30 cellular contexts compared by ENCODE assay signal in genomic region chr7:100595188-100595587, GRCh38. TPM values are rescaled to one million over a fixed set of nuclear protein-coding genes. Genes with fewer than 3 reads are reported as not detected.
DNase-seq lines count a peak whose midpoint lies in the region; ATAC-seq, FAIRE-seq and TF ChIP-seq lines count a peak whose summit lies in the region.
"Had no signal": no experiment of that assay in that cellular context is flagged by ENCODE, and none has a peak within 500 bp of the region (broad histone marks: within the 10 kb centered on the region; RNA-seq: fewer than 3 reads in every experiment).

No MANE protein-coding gene starts in this region.

- 69% methylated on average over 7 of the region's 7 CpGs for WGBS in HepG2 (ENCODE audit: low lambda C conversion rate)
- WGBS in adrenal gland, 4 donors = 93 to 99% (median 97%) methylated on average over 7 of the region's 7 CpGs

- H3K36me3 Mint-ChIP-seq in WTC11 = peaks cover 15% of the 10 kb centered on the region
- H3K36me3 Mint-ChIP-seq in neural crest cell (ENCODE audit: low read depth) = no peaks in the 10 kb centered on the region
- H3K36me3 Mint-ChIP-seq: CD4-positive, alpha-beta memory T cell; CD4-positive, CD25-positive, alpha-beta regulatory T cell; CD8-positive, alpha-beta memory T cell had no signal

- no peak for TF ChIP-seq EP300 in HepG2 (IDR thresholded peaks at IDR 0.05; ENCODE audit: low read depth in 2 of 2, low read length in 2 of 2)
- no peak for TF ChIP-seq EP300 in HepG2 (CRISPR knock-in tag; IDR thresholded peaks at IDR 0.05; ENCODE audit: borderline replicate concordance)

- no TSS peak for BruUV-seq in HepG2 (replicated peaks; lab: Mats Ljungman, UMichigan)

- H3K27ac ChIP-seq in HEK293 (ENCODE audit: extremely low read depth, low read depth, low read length) (no peak overlapping the region), HepG2 (ENCODE audit: extremely low read length, insufficient read depth, low read length) (no peak overlapping the region), adrenal gland (no peak overlapping the region)
- H3K27ac ChIP-seq: BLaER1 had no signal

- in situ Hi-C loops in HepG2 (cut with HindIII; ENCODE audit: extremely low pct_ligation_motif_present, low pct_unique_long_range_greater_than_20kb) = no loop called here

- POLR2A ChIA-PET in HEK293 (lab: Yijun Ruan, JAX) = interaction anchor here (6.4 kb wide), 1 partner anchor 10 kb away, joined by 41 read pairs; the partner anchor contains the start of genes FBXO24 and LRCH4
- POLR2A ChIA-PET in WTC11 (lab: Charles Lee) = interaction anchor here (1.4 kb wide), 1 partner anchor 9 kb away, joined by 5 read pairs; the partner anchor contains the start of genes FBXO24 and LRCH4
- POLR2A ChIA-PET in HepG2 (lab: Yijun Ruan, JAX) = interaction anchor here (1.6 kb wide), 1 partner anchor 9 kb away, joined by 8 read pairs; the partner anchor contains the start of genes FBXO24 and LRCH4

- no peaks in the 10 kb centered on the region for H3K79me2 ChIP-seq in HepG2 (ENCODE audit: insufficient read depth, low read length)

- no peak overlapping the region for H2AFZ ChIP-seq in HepG2 (ENCODE audit: low read length)

- no peaks in the 10 kb centered on the region for H3K4me1 ChIP-seq in HEK293 (ENCODE audit: control insufficient read depth, insufficient read depth, low read length)
- peaks cover 23% of the 10 kb centered on the region for H3K4me1 ChIP-seq in HepG2 (ENCODE audit: insufficient read depth, low read length)
- H3K4me1 ChIP-seq in adrenal gland (replicated peaks in 1 of 2) = no peaks in the 10 kb centered on the region
- H3K4me1 ChIP-seq: BE2C had no signal

- H3K9me3 ChIP-seq in HEK293 (ENCODE audit: control insufficient read depth, insufficient read depth, low read depth, low read length) (no peaks in the 10 kb centered on the region), HepG2 (ENCODE audit: low read length) (no peaks in the 10 kb centered on the region), adrenal gland (replicated peaks in 1 of 3) (no peaks in the 10 kb centered on the region)
- H3K9me3 ChIP-seq: BE2C, BLaER1 had no signal

- H3K9me3 Mint-ChIP-seq in WTC11 = no peaks in the 10 kb centered on the region
- H3K9me3 Mint-ChIP-seq in neural crest cell = no peaks in the 10 kb centered on the region
- H3K9me3 Mint-ChIP-seq: CD4-positive, CD25-positive, alpha-beta regulatory T cell; CD8-positive, alpha-beta memory T cell had no signal

- no peaks in the 10 kb centered on the region; a peak in 1 of 3 replicates for H3K36me3 ChIP-seq in HEK293 (ENCODE audit: control insufficient read depth in 2 of 2, insufficient read depth in 1 of 2, low read length in 2 of 2)
- H3K36me3 ChIP-seq in HepG2 (replicated peaks in 1 of 2; ENCODE audit: control insufficient read depth in 1 of 2, insufficient read depth in 2 of 2, low read length in 2 of 2) = no peaks in the 10 kb centered on the region
- no peaks in the 10 kb centered on the region for H3K36me3 ChIP-seq in adrenal gland (replicated peaks in 1 of 2)
- H3K36me3 ChIP-seq: BE2C, BLaER1 had no signal

- TF ChIP-seq POLR2A in HepG2 (IDR thresholded peaks at IDR 0.05; ENCODE audit: insufficient read depth in 1 of 2, low read depth in 2 of 2, low read length in 2 of 2) (no peak), adrenal gland (IDR thresholded peaks at IDR 0.05) (no peak)

- H3K27me3 ChIP-seq in HepG2 (ENCODE audit: control insufficient read depth in 1 of 2, insufficient read depth in 2 of 2, low read length in 2 of 2) (peaks cover 2 to 17% of the 10 kb centered on the region in 2 experiments; a peak in 3 of 5 replicates), adrenal gland (no peaks in the 10 kb centered on the region)
- H3K27me3 ChIP-seq: BE2C had no signal

- intact Hi-C loops in HepG2 (cut with micrococcal nuclease; ENCODE audit: unreplicated experiment) = no loop called here
- intact Hi-C loops in adrenal gland (cut with DNase I) = loop anchor here in 1 of 2 donors (10.0 kb wide), 1 partner anchor 60 kb away; the partner anchor contains the start of gene AGFG2

- H3K4me1 Mint-ChIP-seq in WTC11 (peaks cover 7% of the 10 kb centered on the region), neural crest cell (peaks cover 5% of the 10 kb centered on the region)

- no peak overlapping the region for H3K4me2 ChIP-seq in HepG2 (ENCODE audit: low read depth, low read length)
- H3K4me2 ChIP-seq: BLaER1 had no signal

- no peak overlapping the region for H3K27ac Mint-ChIP-seq in WTC11
- peak overlapping the region; percentile 19 for H3K27ac Mint-ChIP-seq in neural crest cell (ENCODE audit: unreplicated experiment)
- H3K27ac Mint-ChIP-seq: CD14-positive monocyte; CD4-positive, alpha-beta memory T cell; CD4-positive, CD25-positive, alpha-beta regulatory T cell had no signal

- TF ChIP-seq CTCF in HEK293 (tag by site-specific recombination; IDR thresholded peaks at IDR 0.05) (no peak), WTC11 (IDR thresholded peaks at IDR 0.05) (no peak), neural crest cell (conservative IDR thresholded peaks at IDR 0.05) (no peak), HepG2 (CRISPR knock-in tag; IDR thresholded peaks at IDR 0.05) (no peak), adrenal gland (IDR thresholded peaks at IDR 0.05) (no peak)

- H3K4me3 Mint-ChIP-seq in WTC11 (no peak overlapping the region), neural crest cell (no peak overlapping the region)
- H3K4me3 Mint-ChIP-seq: CD14-positive monocyte; CD4-positive, alpha-beta memory T cell; CD4-positive, CD25-positive, alpha-beta regulatory T cell; CD8-positive, alpha-beta memory T cell had no signal

- H3K9ac ChIP-seq in HepG2 (ENCODE audit: insufficient read depth, low read depth, low read length) = no peak overlapping the region
- H3K9ac ChIP-seq: BLaER1 had no signal

- H3K4me3 ChIP-seq in HEK293 (ENCODE audit: low read depth, low read length) (no peak overlapping the region), HepG2 (replicated peaks in 1 of 3; ENCODE audit: insufficient read depth in 1 of 3, low read depth in 2 of 3, low read length in 3 of 3) (no peak overlapping the region), adrenal gland (no peak overlapping the region)
- H3K4me3 ChIP-seq: BLaER1, GM12878 had no signal

- ATAC-seq in WTC11 (no peak), HepG2 (no peak), GM21367 (IDR thresholded peaks at IDR 0.05; ENCODE audit: unreplicated experiment) (no peak)
- ATAC-seq: GM12878 had no signal

- no peak for TF ChIP-seq RAD21 in HepG2 (CRISPR knock-in tag; IDR thresholded peaks at IDR 0.05)

- no peaks in the 10 kb centered on the region for H4K20me1 ChIP-seq in HepG2 (ENCODE audit: insufficient read depth, low read length)
- H4K20me1 ChIP-seq: BLaER1 had no signal

- H3K27me3 Mint-ChIP-seq in WTC11 (ENCODE audit: low read depth) = peaks cover 51% of the 10 kb centered on the region
- no peaks in the 10 kb centered on the region for H3K27me3 Mint-ChIP-seq in neural crest cell (ENCODE audit: low read depth)

- CTCF ChIA-PET in HEK293 (lab: Yijun Ruan, JAX) = interaction anchor here (0.6 kb wide), 2 partner anchors 130 to 340 kb away, joined by 3 to 4 read pairs; no protein-coding TSS in a partner anchor
- CTCF ChIA-PET in WTC11 (lab: Charles Lee) = interaction anchor here (0.6 kb wide), 1 partner anchor 130 kb away, joined by 3 read pairs; no protein-coding TSS in a partner anchor
- CTCF ChIA-PET in HepG2 (lab: Yijun Ruan, JAX; ENCODE audit: low intra/inter-chr PET ratio, low total read pairs) = no interaction called here

- DNase-seq in WTC11 (ENCODE audit: low spot score) (no peak), neural crest cell (ENCODE audit: low read depth, low spot score) (no peak), HepG2 (ENCODE audit: low spot score) (no peak), adrenal gland (no peak), HUDEP-2 (lab: John Stamatoyannopoulos, UW; ENCODE audit: unreplicated experiment in 76 of 76) (no peak)
- DNase-seq: 8988T; ACHN; BE2C; C1 segment of cervical spinal cord; CD4-positive, alpha-beta memory T cell; CD4-positive, CD25-positive, alpha-beta regulatory T cell; CD8-positive, alpha-beta memory T cell; COR-L47; DMS 273 treated with DMSO at 0.1 percent for 48 hours; DMS153; DMS53; DMS79; DND-41; EL; GDM1 had no signal

- no peak for FAIRE-seq in HepG2 (lab: Jason Lieb, UNC)
- FAIRE-seq: A204.1, GM12878, GM12892, GM18507 had no signal

RNA-seq across cellular contexts. Expression of gene PCOLCE, which starts 7.0 kb away (rescaled TPM):
- total RNA-seq in WTC11 (2021) = 53.5 to 74.8 TPM (median 70.4 TPM) in 3 replicates
- total RNA-seq in neural crest cell = 13.7 and 16.7 TPM in 2 replicates
- 3.9 and 16.0 TPM in 2 replicates for total RNA-seq in HepG2 (2016; rRNA removed; fragmentation: Illumina TruSeq; extraction: Trizol)
- total RNA-seq in HepG2 (2016; cell fraction: cytosol; rRNA removed; fragmentation: Illumina TruSeq; extraction: Trizol; ENCODE audit: low read depth) = 2.1 and 2.3 TPM in 2 replicates
- total RNA-seq in HepG2 (2016; cell fraction: insoluble cytoplasmic fraction; rRNA removed; fragmentation: Illumina TruSeq; extraction: Trizol) = 3.3 and 18.3 TPM in 2 replicates
- 1.9 and 2.0 TPM in 2 replicates for total RNA-seq in HepG2 (2016; cell fraction: membrane; rRNA removed; fragmentation: Illumina TruSeq; extraction: Trizol)
- 20.4 and 23.8 TPM in 2 replicates for total RNA-seq in HepG2 (2016; cell fraction: nucleus; rRNA removed; fragmentation: Illumina TruSeq; extraction: Trizol)
- 5.3 and 6.9 TPM in 2 replicates for polyA plus RNA-seq in HepG2 (2011; rRNA removed)
- 3.1 and 3.4 TPM in 2 replicates for polyA plus RNA-seq in HepG2 (2011; cell fraction: cytosol; rRNA removed)
- 62.1 and 64.1 TPM in 2 replicates for polyA plus RNA-seq in HepG2 (2011; cell fraction: nucleus; rRNA removed)
- polyA plus RNA-seq in HepG2 (2012) = 15.6 and 28.9 TPM in 2 replicates
- polyA plus RNA-seq in HepG2 (2016; cell fraction: cytosol; fragmentation: Illumina TruSeq; extraction: Trizol; ENCODE audit: low read depth) = 3.5 and 3.8 TPM in 2 replicates
- polyA plus RNA-seq in HepG2 (2016; cell fraction: insoluble cytoplasmic fraction; fragmentation: Illumina TruSeq; extraction: Trizol; ENCODE audit: low read depth) = 6.3 and 9.1 TPM in 2 replicates
- 3.4 and 3.6 TPM in 2 replicates for polyA plus RNA-seq in HepG2 (2016; cell fraction: membrane; fragmentation: Illumina TruSeq; extraction: Trizol; ENCODE audit: low read depth)
- polyA plus RNA-seq in HepG2 (2016; cell fraction: nucleus; fragmentation: Illumina TruSeq; extraction: Trizol; ENCODE audit: insufficient read depth, low read depth) = 81.2 and 84.3 TPM in 2 replicates
- 1.7 and 2.2 TPM in 2 replicates for polyA minus RNA-seq in HepG2 (2011; rRNA and poly(A)+ RNA removed; ENCODE audit: low replicate concordance)
- polyA minus RNA-seq in HepG2 (2011; cell fraction: cytosol; rRNA and poly(A)+ RNA removed) = 3.4 and 4.9 TPM in 2 replicates
- polyA minus RNA-seq in HepG2 (2011; cell fraction: nucleus; rRNA and poly(A)+ RNA removed) = 7.1 and 9.0 TPM in 2 replicates
- total RNA-seq in adrenal gland = 100 to 1,000 TPM in 2 of 8 donors, 10 to 100 TPM in 6; 42.0 to 369 (median 71.9) TPM
- 100 to 1,000 TPM in 2 of 3 donors, 10 to 100 TPM in 1; 21.5 to 222 (median 184) TPM for polyA plus RNA-seq in adrenal gland

RNA-seq across cellular contexts. Expression of gene FBXO24, which starts 9.1 kb away (rescaled TPM):
- total RNA-seq in WTC11 (2021) (0.70 to 1.3 TPM (median 0.94 TPM) in 3 replicates), neural crest cell (0.50 and 0.61 TPM in 2 replicates), HepG2 (2016; rRNA removed; fragmentation: Illumina TruSeq; extraction: Trizol) (0.13 and 0.20 TPM in 2 replicates), adrenal gland (1 to 10 TPM in 3 of 8 donors, under 1 TPM in 3, not detected in 2; 0.24 to 1.4 (median 0.89) TPM)
- total RNA-seq in HepG2 (2016; cell fraction: cytosol; rRNA removed; fragmentation: Illumina TruSeq; extraction: Trizol; ENCODE audit: low read depth) = 0.18 and 0.61 TPM in 2 replicates
- total RNA-seq in HepG2 (2016; cell fraction: insoluble cytoplasmic fraction; rRNA removed; fragmentation: Illumina TruSeq; extraction: Trizol) = 0.24 TPM in 1 of 2 replicates, not detected in the other
- total RNA-seq in HepG2 (2016; cell fraction: membrane; rRNA removed; fragmentation: Illumina TruSeq; extraction: Trizol) = 0.12 and 0.21 TPM in 2 replicates
- 0.56 TPM in 1 of 2 replicates, not detected in the other for total RNA-seq in HepG2 (2016; cell fraction: nucleus; rRNA removed; fragmentation: Illumina TruSeq; extraction: Trizol)
- polyA plus RNA-seq in HepG2 (2011; rRNA removed) (0.31 and 0.55 TPM in 2 replicates), adrenal gland (1 to 10 TPM in 2 of 3 donors, under 1 TPM in 1; 0.16 to 2.8 (median 1.5) TPM)
- 0.31 and 0.32 TPM in 2 replicates for polyA plus RNA-seq in HepG2 (2011; cell fraction: cytosol; rRNA removed)
- polyA plus RNA-seq in HepG2 (2011; cell fraction: nucleus; rRNA removed) = 2.0 and 2.1 TPM in 2 replicates
- 0.15 and 0.31 TPM in 2 replicates for polyA plus RNA-seq in HepG2 (2012)
- 0.08 and 0.10 TPM in 2 replicates for polyA plus RNA-seq in HepG2 (2016; cell fraction: cytosol; fragmentation: Illumina TruSeq; extraction: Trizol; ENCODE audit: low read depth)
- 0.21 and 0.26 TPM in 2 replicates for polyA plus RNA-seq in HepG2 (2016; cell fraction: insoluble cytoplasmic fraction; fragmentation: Illumina TruSeq; extraction: Trizol; ENCODE audit: low read depth)
- 0.14 and 0.22 TPM in 2 replicates for polyA plus RNA-seq in HepG2 (2016; cell fraction: membrane; fragmentation: Illumina TruSeq; extraction: Trizol; ENCODE audit: low read depth)
- polyA plus RNA-seq in HepG2 (2016; cell fraction: nucleus; fragmentation: Illumina TruSeq; extraction: Trizol; ENCODE audit: insufficient read depth, low read depth) = 0.38 and 0.51 TPM in 2 replicates
- polyA minus RNA-seq in HepG2 (2011; rRNA and poly(A)+ RNA removed; ENCODE audit: low replicate concordance) = 0.80 and 0.94 TPM in 2 replicates
- not detected in 2 replicates for polyA minus RNA-seq in HepG2 (2011; cell fraction: cytosol; rRNA and poly(A)+ RNA removed)
- 0.26 and 0.50 TPM in 2 replicates for polyA minus RNA-seq in HepG2 (2011; cell fraction: nucleus; rRNA and poly(A)+ RNA removed)
- total RNA-seq: CD4-positive, CD25-positive, alpha-beta regulatory T cell had no signal
- polyA plus RNA-seq: CD8-positive, alpha-beta memory T cell had no signal

RNA-seq across cellular contexts. Expression of gene LRCH4, which starts 9.3 kb away (rescaled TPM):
- total RNA-seq in WTC11 (2021) (52.0 to 59.6 TPM (median 56.7 TPM) in 3 replicates), neural crest cell (44.2 and 46.6 TPM in 2 replicates), HepG2 (2016; rRNA removed; fragmentation: Illumina TruSeq; extraction: Trizol) (2.9 and 7.0 TPM in 2 replicates), adrenal gland (100 to 1,000 TPM in 1 of 8 donors, 10 to 100 TPM in 7; 31.7 to 128 (median 59.8) TPM)
- total RNA-seq in HepG2 (2016; cell fraction: cytosol; rRNA removed; fragmentation: Illumina TruSeq; extraction: Trizol; ENCODE audit: low read depth) = 10.0 and 10.9 TPM in 2 replicates
- 3.0 and 6.9 TPM in 2 replicates for total RNA-seq in HepG2 (2016; cell fraction: insoluble cytoplasmic fraction; rRNA removed; fragmentation: Illumina TruSeq; extraction: Trizol)
- total RNA-seq in HepG2 (2016; cell fraction: membrane; rRNA removed; fragmentation: Illumina TruSeq; extraction: Trizol) = 2.9 and 3.8 TPM in 2 replicates
- 9.9 and 11.5 TPM in 2 replicates for total RNA-seq in HepG2 (2016; cell fraction: nucleus; rRNA removed; fragmentation: Illumina TruSeq; extraction: Trizol)
- polyA plus RNA-seq in HepG2 (2011; rRNA removed) (9.3 and 11.1 TPM in 2 replicates), adrenal gland (100 to 1,000 TPM in 2 of 3 donors, 10 to 100 TPM in 1; 15.0 to 235 (median 109) TPM)
- 1.9 and 2.9 TPM in 2 replicates for polyA plus RNA-seq in HepG2 (2011; cell fraction: cytosol; rRNA removed)
- 106 and 117 TPM in 2 replicates for polyA plus RNA-seq in HepG2 (2011; cell fraction: nucleus; rRNA removed)
- polyA plus RNA-seq in HepG2 (2012) = 10.1 and 13.5 TPM in 2 replicates
- polyA plus RNA-seq in HepG2 (2016; cell fraction: cytosol; fragmentation: Illumina TruSeq; extraction: Trizol; ENCODE audit: low read depth) = 1.1 and 1.2 TPM in 2 replicates
- polyA plus RNA-seq in HepG2 (2016; cell fraction: insoluble cytoplasmic fraction; fragmentation: Illumina TruSeq; extraction: Trizol; ENCODE audit: low read depth) = 5.9 and 7.3 TPM in 2 replicates
- polyA plus RNA-seq in HepG2 (2016; cell fraction: membrane; fragmentation: Illumina TruSeq; extraction: Trizol; ENCODE audit: low read depth) = 1.5 and 2.1 TPM in 2 replicates
- polyA plus RNA-seq in HepG2 (2016; cell fraction: nucleus; fragmentation: Illumina TruSeq; extraction: Trizol; ENCODE audit: insufficient read depth, low read depth) = 38.5 and 39.0 TPM in 2 replicates
- 11.4 and 13.8 TPM in 2 replicates for polyA minus RNA-seq in HepG2 (2011; rRNA and poly(A)+ RNA removed; ENCODE audit: low replicate concordance)
- polyA minus RNA-seq in HepG2 (2011; cell fraction: cytosol; rRNA and poly(A)+ RNA removed) = 8.0 and 17.6 TPM in 2 replicates
- polyA minus RNA-seq in HepG2 (2011; cell fraction: nucleus; rRNA and poly(A)+ RNA removed) = 25.9 and 27.4 TPM in 2 replicates

RNA-seq across cellular contexts. Expression of gene MOSPD3, which starts 17.2 kb away (rescaled TPM):
- 21.9 to 22.4 TPM (median 22.0 TPM) in 3 replicates for total RNA-seq in WTC11 (2021)
- total RNA-seq in neural crest cell = 24.3 and 27.9 TPM in 2 replicates
- total RNA-seq in HepG2 (2016; rRNA removed; fragmentation: Illumina TruSeq; extraction: Trizol) = 6.1 and 7.6 TPM in 2 replicates
- 12.3 and 20.4 TPM in 2 replicates for total RNA-seq in HepG2 (2016; cell fraction: cytosol; rRNA removed; fragmentation: Illumina TruSeq; extraction: Trizol; ENCODE audit: low read depth)
- 4.0 and 7.0 TPM in 2 replicates for total RNA-seq in HepG2 (2016; cell fraction: insoluble cytoplasmic fraction; rRNA removed; fragmentation: Illumina TruSeq; extraction: Trizol)
- 15.9 and 22.1 TPM in 2 replicates for total RNA-seq in HepG2 (2016; cell fraction: membrane; rRNA removed; fragmentation: Illumina TruSeq; extraction: Trizol)
- total RNA-seq in HepG2 (2016; cell fraction: nucleus; rRNA removed; fragmentation: Illumina TruSeq; extraction: Trizol) = 4.2 and 6.2 TPM in 2 replicates
- 8.6 and 8.8 TPM in 2 replicates for polyA plus RNA-seq in HepG2 (2011; rRNA removed)
- polyA plus RNA-seq in HepG2 (2011; cell fraction: cytosol; rRNA removed) = 3.9 and 6.3 TPM in 2 replicates
- polyA plus RNA-seq in HepG2 (2011; cell fraction: nucleus; rRNA removed) = 21.4 and 23.3 TPM in 2 replicates
- polyA plus RNA-seq in HepG2 (2012) = 7.9 and 11.0 TPM in 2 replicates
- polyA plus RNA-seq in HepG2 (2016; cell fraction: cytosol; fragmentation: Illumina TruSeq; extraction: Trizol; ENCODE audit: low read depth) = 45.9 and 64.3 TPM in 2 replicates
- polyA plus RNA-seq in HepG2 (2016; cell fraction: insoluble cytoplasmic fraction; fragmentation: Illumina TruSeq; extraction: Trizol; ENCODE audit: low read depth) = 15.6 and 23.4 TPM in 2 replicates
- polyA plus RNA-seq in HepG2 (2016; cell fraction: membrane; fragmentation: Illumina TruSeq; extraction: Trizol; ENCODE audit: low read depth) = 47.5 and 59.2 TPM in 2 replicates
- polyA plus RNA-seq in HepG2 (2016; cell fraction: nucleus; fragmentation: Illumina TruSeq; extraction: Trizol; ENCODE audit: insufficient read depth, low read depth) = 17.4 and 18.3 TPM in 2 replicates
- 3.9 and 4.7 TPM in 2 replicates for polyA minus RNA-seq in HepG2 (2011; rRNA and poly(A)+ RNA removed; ENCODE audit: low replicate concordance)
- polyA minus RNA-seq in HepG2 (2011; cell fraction: cytosol; rRNA and poly(A)+ RNA removed) = 1.7 and 2.4 TPM in 2 replicates
- 4.5 and 5.2 TPM in 2 replicates for polyA minus RNA-seq in HepG2 (2011; cell fraction: nucleus; rRNA and poly(A)+ RNA removed)
- total RNA-seq in adrenal gland = 10 to 100 TPM; 30.0 to 54.5 (median 38.0) TPM
- polyA plus RNA-seq in adrenal gland = 10 to 100 TPM; 27.3 to 51.9 (median 29.6) TPM

RNA-seq across cellular contexts. Expression of gene SAP25, which starts 21.5 kb away (rescaled TPM):
- 9.3 to 11.7 TPM (median 9.7 TPM) in 3 replicates for total RNA-seq in WTC11 (2021)
- total RNA-seq in neural crest cell = 3.4 and 4.6 TPM in 2 replicates
- total RNA-seq in HepG2 (2016; rRNA removed; fragmentation: Illumina TruSeq; extraction: Trizol) = 0.15 TPM in 1 of 2 replicates, not detected in the other
- not detected in 2 replicates for total RNA-seq in HepG2 (2016; cell fraction: cytosol; rRNA removed; fragmentation: Illumina TruSeq; extraction: Trizol; ENCODE audit: low read depth)
- not detected in 2 replicates for total RNA-seq in HepG2 (2016; cell fraction: insoluble cytoplasmic fraction; rRNA removed; fragmentation: Illumina TruSeq; extraction: Trizol)
- not detected in 2 replicates for total RNA-seq in HepG2 (2016; cell fraction: membrane; rRNA removed; fragmentation: Illumina TruSeq; extraction: Trizol)
- not detected in 2 replicates for total RNA-seq in HepG2 (2016; cell fraction: nucleus; rRNA removed; fragmentation: Illumina TruSeq; extraction: Trizol)
- polyA plus RNA-seq in HepG2 (2011; rRNA removed) = 0.20 TPM in 2 replicates
- polyA plus RNA-seq in HepG2 (2011; cell fraction: cytosol; rRNA removed) = 0.13 TPM in 1 of 2 replicates, not detected in the other
- 2.5 and 2.6 TPM in 2 replicates for polyA plus RNA-seq in HepG2 (2011; cell fraction: nucleus; rRNA removed)
- 0.70 and 1.9 TPM in 2 replicates for polyA plus RNA-seq in HepG2 (2012)
- polyA plus RNA-seq in HepG2 (2016; cell fraction: cytosol; fragmentation: Illumina TruSeq; extraction: Trizol; ENCODE audit: low read depth) = 0.32 and 0.41 TPM in 2 replicates
- polyA plus RNA-seq in HepG2 (2016; cell fraction: insoluble cytoplasmic fraction; fragmentation: Illumina TruSeq; extraction: Trizol; ENCODE audit: low read depth) = not detected in 2 replicates
- polyA plus RNA-seq in HepG2 (2016; cell fraction: membrane; fragmentation: Illumina TruSeq; extraction: Trizol; ENCODE audit: low read depth) = not detected in 2 replicates
- not detected in 2 replicates for polyA plus RNA-seq in HepG2 (2016; cell fraction: nucleus; fragmentation: Illumina TruSeq; extraction: Trizol; ENCODE audit: insufficient read depth, low read depth)
- polyA minus RNA-seq in HepG2 (2011; rRNA and poly(A)+ RNA removed; ENCODE audit: low replicate concordance) = not detected in 2 replicates
- polyA minus RNA-seq in HepG2 (2011; cell fraction: cytosol; rRNA and poly(A)+ RNA removed) = not detected in 2 replicates
- not detected in 2 replicates for polyA minus RNA-seq in HepG2 (2011; cell fraction: nucleus; rRNA and poly(A)+ RNA removed)
- total RNA-seq in adrenal gland = 1 to 10 TPM in 3 of 8 donors, under 1 TPM in 2, not detected in 3; 0.69 to 5.1 (median 1.5) TPM
- 10 to 100 TPM in 1 of 3 donors, 1 to 10 TPM in 1, not detected in 1; 3.6 to 11.3 TPM for polyA plus RNA-seq in adrenal gland
- total RNA-seq: G401 had no signal
- polyA plus RNA-seq: AG04450, CD14-positive monocyte had no signal

Comparison
In these comparisons a context has a peak if more than half of its experiments do, and no peak if none do; other contexts are left out.
1. Of the 63 proteins assayed by ChIP-seq in both HepG2 and HEK293: peak only in HepG2: none; only in HEK293: ZNF121; in both: none; in neither: 62.